Comparison of ENCODE assay signal across 9 cellular contexts in genomic region chr6:35719407-35719829, GRCh38. TPM values are rescaled to one million over a fixed set of nuclear protein-coding genes. Genes with fewer than 3 reads are reported as not detected.
DNase-seq lines count a peak whose midpoint lies in the region; ATAC-seq and TF ChIP-seq lines count a peak whose summit lies in the region.
"Had no signal": no experiment of that assay in that cellular context is flagged by ENCODE, and none has a peak within 500 bp of the region (broad histone marks: within the 10 kb centered on the region; RNA-seq: fewer than 3 reads in every experiment).

No MANE protein-coding gene starts in this region.

- no peaks in the 10 kb centered on the region for H3K27me3 ChIP-seq in heart right ventricle

- POLR2A ChIA-PET in activated CD4-positive, alpha-beta T cell treated with anti-CD3 and anti-CD28 coated beads for 36 hours (lab: Charles Lee) = interaction anchor here (1.2 to 1.6 kb wide), 3 partner anchors 9 to 13 kb away, joined by 3 to 8 read pairs (median 6); no protein-coding TSS in a partner anchor

- H3K9me3 ChIP-seq in KOPT-K1 (ENCODE audit: insufficient read depth, low read length, poor library complexity, severe bottlenecking) (no peaks in the 10 kb centered on the region), heart right ventricle (no peaks in the 10 kb centered on the region)

- H3K4me3 Mint-ChIP-seq in activated CD4-positive, alpha-beta T cell treated with anti-CD3 and anti-CD28 coated beads for 36 hours = peak overlapping the region; percentile 75

- peaks cover 2% of the 10 kb centered on the region for H3K9me3 Mint-ChIP-seq in activated CD4-positive, alpha-beta T cell treated with anti-CD3 and anti-CD28 coated beads for 36 hours (ENCODE audit: low read depth)

- H3K36me3 ChIP-seq in KOPT-K1 (ENCODE audit: insufficient read depth, low read length) (no peaks in the 10 kb centered on the region), heart right ventricle (no peaks in the 10 kb centered on the region)

- H3K27me3 Mint-ChIP-seq in activated CD4-positive, alpha-beta T cell treated with anti-CD3 and anti-CD28 coated beads for 36 hours = no peaks in the 10 kb centered on the region

- WGBS in heart right ventricle, 2 donors = 28 to 35% methylated on average over 5 of the region's 5 CpGs

- CTCF ChIA-PET in activated CD4-positive, alpha-beta T cell treated with anti-CD3 and anti-CD28 coated beads for 36 hours (lab: Charles Lee) = interaction anchor here (1.0 to 4.0 kb wide), 4 partner anchors 9 to 32 kb away, joined by 4 to 16 read pairs (median 5); partner anchors contain the start of gene ARMC12

- peaks cover 74% of the 10 kb centered on the region for H3K4me1 Mint-ChIP-seq in activated CD4-positive, alpha-beta T cell treated with anti-CD3 and anti-CD28 coated beads for 36 hours

- peaks cover 21 to 69% (median 40%) of the 10 kb centered on the region in 9 donors for H3K4me1 ChIP-seq in heart right ventricle

- H3K36me3 Mint-ChIP-seq in activated CD4-positive, alpha-beta T cell treated with anti-CD3 and anti-CD28 coated beads for 36 hours (ENCODE audit: low read depth) = peaks cover 4% of the 10 kb centered on the region

- peak overlapping the region in 6 of 10 donors; percentile 23 to 41 (median 38) for H3K4me3 ChIP-seq in heart right ventricle

- peak; percentile 39 for DNase-seq in activated CD4-positive, alpha-beta T cell treated with anti-CD3 and anti-CD28 coated beads for 36 hours
- no peak for DNase-seq in activated CD4-positive, alpha-beta T cell treated with anti-CD3 and anti-CD28 coated beads, Interleukin-2, amount 50 U/mL, for 1 hour
- DNase-seq in heart right ventricle (no peak), COLO829 (ENCODE audit: low spot score) (no peak), putamen (ENCODE audit: low spot score) (no peak), A172 (ENCODE audit: low spot score) (no peak)

- H3K27ac Mint-ChIP-seq in activated CD4-positive, alpha-beta T cell treated with anti-CD3 and anti-CD28 coated beads for 36 hours = peak overlapping the region; percentile 90

- no peak for TF ChIP-seq CTCF in heart right ventricle (IDR thresholded peaks at IDR 0.05)

- intact Hi-C loops in activated CD4-positive, alpha-beta T cell treated with anti-CD3 and anti-CD28 coated beads for 36 hours (cut with DNase I, micrococcal nuclease) = loop anchor here (1.0 to 10.0 kb wide), 7 partner anchors 9 to 1045 kb away; no protein-coding TSS in a partner anchor
- intact Hi-C loops in heart right ventricle (cut with DNase I) = loop anchor here in 1 of 10 donors (5.0 kb wide), 1 partner anchor 722 kb away; no protein-coding TSS in a partner anchor

- H3K27ac ChIP-seq in KOPT-K1 (ENCODE audit: low read depth, low read length, poor library complexity, severe bottlenecking) = peak overlapping the region; percentile 99
- peak overlapping the region; percentile 65 to 93 (median 88) for H3K27ac ChIP-seq in heart right ventricle
- H3K27ac ChIP-seq in temporal lobe (ENCODE audit: low read depth, low read length) = peak overlapping the region; percentile 77

- ATAC-seq in activated CD4-positive, alpha-beta T cell treated with anti-CD3 and anti-CD28 coated beads for 36 hours = peak; percentile 28
- peak in 7 of 8 donors; percentile 12 to 34 (median 29) for ATAC-seq in heart right ventricle

RNA-seq across cellular contexts. Expression of gene ARMC12, which starts 17.4 kb away (rescaled TPM):
- total RNA-seq in activated CD4-positive, alpha-beta T cell treated with anti-CD3 and anti-CD28 coated beads for 36 hours = 1 to 10 TPM; 1.3 to 3.0 TPM
- total RNA-seq in heart right ventricle (under 1 TPM in 4 of 10 donors, not detected in 6; 0.20 to 0.37 (median 0.24) TPM), temporal lobe (0.25 TPM)
- under 1 TPM; 0.16 to 0.95 TPM for polyA plus RNA-seq in heart right ventricle
- 0.24 and 0.55 TPM in 2 replicates for total RNA-seq in A172 (2014; rRNA removed; shearing (Covaris generic))

RNA-seq across cellular contexts. Expression of gene FKBP5, which starts 30.7 kb away (rescaled TPM):
- 100 to 1,000 TPM; 140 to 141 TPM for total RNA-seq in activated CD4-positive, alpha-beta T cell treated with anti-CD3 and anti-CD28 coated beads for 36 hours
- total RNA-seq in heart right ventricle (100 to 1,000 TPM in 3 of 10 donors, 10 to 100 TPM in 7; 20.3 to 151 (median 45.3) TPM), temporal lobe (4.2 TPM)
- polyA plus RNA-seq in heart right ventricle = 100 to 1,000 TPM in 1 of 2 donors, 10 to 100 TPM in 1; 40.5 to 199 TPM
- 8.3 TPM in 2 replicates for total RNA-seq in A172 (2014; rRNA removed; shearing (Covaris generic))

RNA-seq across cellular contexts. Expression of gene CLPSL2, which starts 57.0 kb away (rescaled TPM):
- not detected for total RNA-seq in activated CD4-positive, alpha-beta T cell treated with anti-CD3 and anti-CD28 coated beads for 36 hours
- total RNA-seq in heart right ventricle (not detected), temporal lobe (not detected)
- not detected for polyA plus RNA-seq in heart right ventricle
- total RNA-seq in A172 (2014; rRNA removed; shearing (Covaris generic)) = 4.7 TPM in 1 of 2 replicates, not detected in the other
- total RNA-seq: myocyte had no signal
